In the genomic region with DNA sequence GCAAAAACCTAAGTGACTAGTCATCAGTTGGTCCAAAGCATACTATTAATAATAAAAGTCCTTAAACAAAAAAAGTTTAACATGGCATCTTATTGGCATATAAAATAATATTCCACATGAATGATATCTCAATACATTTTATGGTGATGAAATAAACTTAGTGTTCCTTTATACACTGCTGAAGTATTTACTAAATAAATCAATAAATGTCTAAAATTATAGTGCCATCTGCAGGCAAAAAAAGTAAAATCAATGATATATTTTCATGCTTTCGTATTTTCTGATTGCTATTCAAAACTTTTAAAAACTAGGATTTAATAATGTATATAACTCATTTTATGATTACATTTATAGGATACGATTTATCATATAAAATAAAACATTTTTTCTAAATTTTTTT, we compare ENCODE assay signal across 15 cellular contexts. TPM values are rescaled to one million over a fixed set of nuclear protein-coding genes. Genes with fewer than 3 reads are reported as not detected.
A peak's percentile ranks its signal among the peaks of the same experiment; 100 is the strongest.
DNase-seq lines count a peak whose midpoint lies in the region; ATAC-seq and TF ChIP-seq lines count a peak whose summit lies in the region.
"Had no signal": no experiment of that assay in that cellular context is flagged by ENCODE, and none has a peak within 500 bp of the region (broad histone marks: within the 10 kb centered on the region; RNA-seq: fewer than 3 reads in every experiment).

No MANE protein-coding gene starts in this region.

- H3K9ac ChIP-seq in HCT116 (ENCODE audit: low read length) = no peak overlapping the region
- peak overlapping the region; percentile 12 for H3K9ac ChIP-seq in adipocyte (ENCODE audit: low read length)

- H3K27ac Mint-ChIP-seq in CD4-positive, alpha-beta memory T cell = no peak overlapping the region
- no peak overlapping the region for H3K27ac Mint-ChIP-seq in natural killer cell treated with Interleukin-12 subunit alpha and Interleukin-12 subunit beta and Interleukin-15 and Interleukin-18, amount 100 ng/mL, for 72 hours
- H3K27ac Mint-ChIP-seq: activated T-cell treated with anti-CD3 and anti-CD28 coated beads, Interleukin-2, amount 50 U/mL, for 24 hours; dendritic cell treated with granulocyte-macrophage colony-stimulating factor and Interleukin-4, amounts not matched to agents 40 ng/mL and 50 ng/mL, for 4 days; naive thymus-derived CD4-positive, alpha-beta T cell had no signal

- H3K27ac ChIP-seq in CD4-positive, alpha-beta memory T cell (ENCODE audit: low read depth, low read length) = no peak overlapping the region
- H3K27ac ChIP-seq in HCT116 (ENCODE audit: low read depth, low read length) = no peak overlapping the region
- H3K27ac ChIP-seq in lower lobe of right lung = no peak overlapping the region
- H3K27ac ChIP-seq: suprapubic skin had no signal

- no peaks in the 10 kb centered on the region for H3K4me1 ChIP-seq in CD4-positive, alpha-beta memory T cell (ENCODE audit: insufficient read depth, low read length)
- no peaks in the 10 kb centered on the region for H3K4me1 ChIP-seq in HCT116 (ENCODE audit: control insufficient read depth in 1 of 2, insufficient read depth in 2 of 2, low read length in 2 of 2)
- H3K4me1 ChIP-seq in adipocyte (ENCODE audit: control insufficient read depth, insufficient read depth, low read length) = peaks cover 10% of the 10 kb centered on the region
- no peaks in the 10 kb centered on the region for H3K4me1 ChIP-seq in lower lobe of right lung
- H3K4me1 ChIP-seq: suprapubic skin had no signal

- H3K36me3 Mint-ChIP-seq in CD4-positive, alpha-beta memory T cell = peaks cover 23 to 36% of the 10 kb centered on the region in 2 donors
- H3K36me3 Mint-ChIP-seq in natural killer cell treated with Interleukin-12 subunit alpha and Interleukin-12 subunit beta and Interleukin-15 and Interleukin-18, amount 100 ng/mL, for 72 hours = no peaks in the 10 kb centered on the region

- no peaks in the 10 kb centered on the region for H3K27me3 Mint-ChIP-seq in CD4-positive, alpha-beta memory T cell
- no peaks in the 10 kb centered on the region for H3K27me3 Mint-ChIP-seq in natural killer cell treated with Interleukin-12 subunit alpha and Interleukin-12 subunit beta and Interleukin-15 and Interleukin-18, amount 100 ng/mL, for 72 hours
- H3K27me3 Mint-ChIP-seq: activated T-cell treated with anti-CD3 and anti-CD28 coated beads, Interleukin-2, amount 50 U/mL, for 24 hours; dendritic cell treated with granulocyte-macrophage colony-stimulating factor and Interleukin-4, amounts not matched to agents 40 ng/mL and 50 ng/mL, for 4 days; naive thymus-derived CD4-positive, alpha-beta T cell had no signal

- RAD21 ChIA-PET in HCT116 (lab: Charles Lee; ENCODE audit: low non-redundant PET in 1 of 2, low total read pairs in 2 of 2, uncharacterized antibody in 2 of 2, unreplicated experiment in 2 of 2) = no interaction called here

- H3K4me3 Mint-ChIP-seq in CD4-positive, alpha-beta memory T cell = no peak overlapping the region
- no peak overlapping the region for H3K4me3 Mint-ChIP-seq in natural killer cell treated with Interleukin-12 subunit alpha and Interleukin-12 subunit beta and Interleukin-15 and Interleukin-18, amount 100 ng/mL, for 72 hours
- H3K4me3 Mint-ChIP-seq: activated T-cell treated with anti-CD3 and anti-CD28 coated beads, Interleukin-2, amount 50 U/mL, for 24 hours; dendritic cell treated with granulocyte-macrophage colony-stimulating factor and Interleukin-4, amounts not matched to agents 40 ng/mL and 50 ng/mL, for 4 days; naive thymus-derived CD4-positive, alpha-beta T cell had no signal

- no peaks in the 10 kb centered on the region for H4K20me1 ChIP-seq in HCT116 (ENCODE audit: insufficient read depth)

- no peak for TF ChIP-seq POLR2A in HCT116 (IDR thresholded peaks at IDR 0.05; ENCODE audit: borderline replicate concordance, extremely low read depth, insufficient read depth, insufficient read length)

- peak in 3 of 5 donors; percentile 2 to 6 (median 3) for DNase-seq in CD4-positive, alpha-beta memory T cell
- no peak for DNase-seq in HCT116 (ENCODE audit: low read depth, low spot score)
- DNase-seq in adipocyte (ENCODE audit: low read depth) = peak; percentile 63
- DNase-seq in lower lobe of right lung = no peak
- DNase-seq in natural killer cell treated with Interleukin-12 subunit alpha and Interleukin-12 subunit beta and Interleukin-15 and Interleukin-18, amount 100 ng/mL, for 72 hours (ENCODE audit: low spot score) = no peak
- no peak for DNase-seq in pons (ENCODE audit: low spot score)
- DNase-seq in A172 (ENCODE audit: low spot score) = no peak
- DNase-seq: activated T-cell treated with anti-CD3 and anti-CD28 coated beads, Interleukin-2, amount 50 U/mL, for 24 hours; hypothalamus; naive thymus-derived CD4-positive, alpha-beta T cell; NCI-H2227 treated with DMSO at 0.1 percent for 48 hours; T-helper 2 cell had no signal

- ATAC-seq in HCT116 (no peak), lower lobe of right lung (no peak), HG02642 (IDR thresholded peaks at IDR 0.05; ENCODE audit: poor library complexity, unreplicated experiment) (no peak)
- no peak for ATAC-seq in natural killer cell treated with Interleukin-12 subunit alpha and Interleukin-12 subunit beta and Interleukin-15 and Interleukin-18, amount 100 ng/mL, for 72 hours
- ATAC-seq: naive thymus-derived CD4-positive, alpha-beta T cell had no signal

- no peak overlapping the region for H3K4me2 ChIP-seq in HCT116 (ENCODE audit: low read length)

- H3K36me3 ChIP-seq in CD4-positive, alpha-beta memory T cell (ENCODE audit: insufficient read depth, low read length) = peaks cover 4% of the 10 kb centered on the region
- peaks cover 0 to 4% of the 10 kb centered on the region in 2 experiments; a peak in 1 of 4 replicates for H3K36me3 ChIP-seq in HCT116 (ENCODE audit: control insufficient read depth in 1 of 2, insufficient read depth in 2 of 2, low read length in 2 of 2)
- H3K36me3 ChIP-seq in adipocyte (ENCODE audit: control insufficient read depth, insufficient read depth, low read length, severe bottlenecking) = peaks cover 7% of the 10 kb centered on the region
- peaks cover 17% of the 10 kb centered on the region for H3K36me3 ChIP-seq in lower lobe of right lung

- no peaks in the 10 kb centered on the region for H3K9me3 ChIP-seq in CD4-positive, alpha-beta memory T cell (ENCODE audit: control insufficient read depth in 1 of 2, low read length in 2 of 2)
- H3K9me3 ChIP-seq in HCT116 (ENCODE audit: control insufficient read depth in 1 of 2, insufficient read depth in 1 of 2, low read depth in 1 of 2, low read length in 2 of 2) = no peaks in the 10 kb centered on the region
- no peaks in the 10 kb centered on the region for H3K9me3 ChIP-seq in adipocyte (ENCODE audit: control insufficient read depth, low read length)
- no peaks in the 10 kb centered on the region for H3K9me3 ChIP-seq in lower lobe of right lung
- H3K9me3 ChIP-seq: suprapubic skin had no signal

- no peak overlapping the region for H3K4me3 ChIP-seq in CD4-positive, alpha-beta memory T cell (ENCODE audit: low read length in 2 of 2)
- no peak overlapping the region for H3K4me3 ChIP-seq in HCT116 (replicated peaks in 1 of 2; ENCODE audit: low read depth in 1 of 2, low read length in 2 of 2)
- no peak overlapping the region for H3K4me3 ChIP-seq in adipocyte (ENCODE audit: low read length)
- H3K4me3 ChIP-seq in lower lobe of right lung = no peak overlapping the region
- H3K4me3 ChIP-seq: suprapubic skin had no signal

- peak; percentile 43 for TF ChIP-seq RAD21 in HCT116 (IDR thresholded peaks at IDR 0.05; ENCODE audit: low read depth)

- peaks cover 0 to 6% (median 3%) of the 10 kb centered on the region in 4 donors for H3K4me1 Mint-ChIP-seq in CD4-positive, alpha-beta memory T cell
- H3K4me1 Mint-ChIP-seq in natural killer cell treated with Interleukin-12 subunit alpha and Interleukin-12 subunit beta and Interleukin-15 and Interleukin-18, amount 100 ng/mL, for 72 hours (ENCODE audit: low read depth in 2 of 2) = no peaks in the 10 kb centered on the region

- TF ChIP-seq CTCF in HCT116 (IDR thresholded peaks at IDR 0.05 in 2 of 3, conservative IDR thresholded peaks at IDR 0.05 in 1 of 3; ENCODE audit: borderline replicate concordance in 1 of 3, insufficient read depth in 1 of 3, low read depth in 2 of 3, low read length in 2 of 3) (peak in 2 of 3 experiments; percentile 31 to 50; a peak in 3 of 6 replicates), lower lobe of right lung (IDR thresholded peaks at IDR 0.05) (peak; percentile 11)

- H3K79me2 ChIP-seq in HCT116 (ENCODE audit: insufficient read depth, low read length) = no peaks in the 10 kb centered on the region

- intact Hi-C loops in CD4-positive, alpha-beta memory T cell (cut with micrococcal nuclease) = loop anchor here (5.0 kb wide), 1 partner anchor 1246 kb away; no protein-coding TSS in a partner anchor
- intact Hi-C loops in HCT116 (cut with micrococcal nuclease) = loop anchor here (2.0 to 5.0 kb wide), 2 partner anchors 227 to 376 kb away; no protein-coding TSS in a partner anchor
- intact Hi-C loops in lower lobe of right lung (cut with DNase I) = no loop called here

- no peaks in the 10 kb centered on the region for H3K9me3 Mint-ChIP-seq in CD4-positive, alpha-beta memory T cell
- no peaks in the 10 kb centered on the region for H3K9me3 Mint-ChIP-seq in natural killer cell treated with Interleukin-12 subunit alpha and Interleukin-12 subunit beta and Interleukin-15 and Interleukin-18, amount 100 ng/mL, for 72 hours
- H3K9me3 Mint-ChIP-seq: activated T-cell treated with anti-CD3 and anti-CD28 coated beads, Interleukin-2, amount 50 U/mL, for 24 hours; dendritic cell treated with granulocyte-macrophage colony-stimulating factor and Interleukin-4, amounts not matched to agents 40 ng/mL and 50 ng/mL, for 4 days; naive thymus-derived CD4-positive, alpha-beta T cell had no signal

- no peaks in the 10 kb centered on the region for H3K9me2 ChIP-seq in HCT116 (ENCODE audit: insufficient read depth)

- BruUV-seq in HCT116 (replicated peaks; lab: Mats Ljungman, UMichigan) = no TSS peak

- H2AFZ ChIP-seq in HCT116 (ENCODE audit: low read depth, low read length, poor library complexity, severe bottlenecking) = no peak overlapping the region

- POLR2A ChIA-PET in CD4-positive, alpha-beta memory T cell (lab: Charles Lee; ENCODE audit: partially characterized antibody) = no interaction called here
- POLR2A ChIA-PET in HCT116 (lab: Charles Lee) = no interaction called here

- CTCF ChIA-PET in CD4-positive, alpha-beta memory T cell (lab: Charles Lee; ENCODE audit: partially characterized antibody) = interaction anchor here (0.7 kb wide), 1 partner anchor 623 kb away, joined by 3 read pairs; no protein-coding TSS in a partner anchor
- CTCF ChIA-PET in HCT116 (lab: Charles Lee) = interaction anchor here (1.8 kb wide), 1 partner anchor 226 kb away, joined by 7 read pairs; no protein-coding TSS in a partner anchor

- no peaks in the 10 kb centered on the region for H3K27me3 ChIP-seq in CD4-positive, alpha-beta memory T cell (ENCODE audit: insufficient read depth, low read length)
- H3K27me3 ChIP-seq in HCT116 (ENCODE audit: insufficient read depth, low read length) = no peaks in the 10 kb centered on the region
- no peaks in the 10 kb centered on the region for H3K27me3 ChIP-seq in adipocyte (replicated peaks; ENCODE audit: control insufficient read depth, insufficient read depth, low read length)
- no peaks in the 10 kb centered on the region for H3K27me3 ChIP-seq in lower lobe of right lung (ENCODE audit: low read depth)
- H3K27me3 ChIP-seq: suprapubic skin had no signal

RNA-seq across cellular contexts. Expression of a gene that starts 30.5 kb away (rescaled TPM):
- total RNA-seq in CD4-positive, alpha-beta memory T cell = 10 to 100 TPM; 25.5 to 25.6 TPM
- polyA plus RNA-seq in CD4-positive, alpha-beta memory T cell = 10 to 100 TPM; 25.4 to 26.8 TPM
- total RNA-seq in HCT116 (2021; ENCODE audit: unreplicated experiment) (15.3 TPM), lower lobe of right lung (11.6 TPM)
- polyA plus RNA-seq in HCT116 (2012) = 2.1 and 2.8 TPM in 2 replicates
- total RNA-seq in natural killer cell treated with Interleukin-12 subunit alpha and Interleukin-12 subunit beta and Interleukin-15 and Interleukin-18, amount 100 ng/mL, for 72 hours = 10 to 100 TPM; 22.2 to 32.7 TPM
- total RNA-seq in A172 (2014; rRNA removed; shearing (Covaris generic)) = 17.2 and 24.7 TPM in 2 replicates

RNA-seq across cellular contexts. Expression of a gene that starts 30.6 kb away (rescaled TPM):
- total RNA-seq in CD4-positive, alpha-beta memory T cell = 10 to 100 TPM; 64.0 to 73.1 TPM
- polyA plus RNA-seq in CD4-positive, alpha-beta memory T cell = 10 to 100 TPM; 31.3 to 35.9 TPM
- 6.9 TPM for total RNA-seq in HCT116 (2021; ENCODE audit: unreplicated experiment)
- 1.8 and 2.7 TPM in 2 replicates for polyA plus RNA-seq in HCT116 (2012)
- total RNA-seq in lower lobe of right lung = 23.2 TPM
- total RNA-seq in natural killer cell treated with Interleukin-12 subunit alpha and Interleukin-12 subunit beta and Interleukin-15 and Interleukin-18, amount 100 ng/mL, for 72 hours = 10 to 100 TPM; 42.4 to 55.1 TPM
- 13.9 and 16.8 TPM in 2 replicates for total RNA-seq in A172 (2014; rRNA removed; shearing (Covaris generic))

Comparison
In these comparisons a context has a peak if more than half of its experiments do, and no peak if none do; other contexts are left out.
1. DNase-seq: peak in CD4-positive, alpha-beta memory T cell (3 of 5) and adipocyte (single experiment); none in HCT116 (single experiment), lower lobe of right lung (single experiment), natural killer cell treated with Interleukin-12 subunit alpha and Interleukin-12 subunit beta and Interleukin-15 and Interleukin-18, amount 100 ng/mL, for 72 hours (single experiment), pons (single experiment) and A172 (single experiment).